22 cellular contexts compared by ENCODE assay signal in the genomic region with DNA sequence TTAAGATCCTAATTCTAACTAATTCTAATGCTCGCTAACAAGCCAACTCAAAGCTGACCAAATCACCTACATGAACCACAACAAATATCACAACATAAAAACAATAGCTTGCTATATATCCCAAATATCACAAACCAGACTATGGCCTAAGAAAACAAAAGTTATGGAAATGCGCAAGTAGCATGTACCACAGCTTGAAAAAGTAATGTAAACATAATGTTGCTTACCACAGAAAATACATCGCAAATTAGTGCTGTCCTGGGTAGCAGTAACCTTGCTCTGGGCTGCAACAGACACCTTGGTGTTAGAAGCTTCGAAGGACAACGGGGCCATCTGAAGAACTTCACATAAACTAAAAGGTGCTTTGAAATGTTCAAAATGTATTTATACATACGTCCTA.
"Had no signal": no experiment of that assay in that cellular context is flagged by ENCODE, and none has a peak within 500 bp of the region (broad histone marks: within the 10 kb centered on the region; RNA-seq: fewer than 3 reads in every experiment).

No MANE protein-coding gene starts in this region.

- FAIRE-seq: kidney had no signal

- ATAC-seq: left cardiac atrium; left ventricle myocardium superior; naive thymus-derived CD4-positive, alpha-beta T cell had no signal

- H3K27ac ChIP-seq: hepatocyte, ovary, right atrium auricular region, sigmoid colon, skin epidermis, stomach, thoracic aorta, transverse colon had no signal

- H3K36me3 ChIP-seq: ovary, right atrium auricular region, sigmoid colon, thoracic aorta, transverse colon had no signal

- H3K4me3 Mint-ChIP-seq: naive thymus-derived CD4-positive, alpha-beta T cell; neural crest cell had no signal

- H3K4me2 ChIP-seq: hepatocyte had no signal

- H3K36me3 Mint-ChIP-seq: naive thymus-derived CD4-positive, alpha-beta T cell had no signal

- H3K9me3 Mint-ChIP-seq: naive thymus-derived CD4-positive, alpha-beta T cell; neural crest cell had no signal

- H3K27ac Mint-ChIP-seq: naive thymus-derived CD4-positive, alpha-beta T cell had no signal

- H3K4me1 Mint-ChIP-seq: naive thymus-derived CD4-positive, alpha-beta T cell had no signal

- H3K9me3 ChIP-seq: ovary, right atrium auricular region, sigmoid colon, stomach, thoracic aorta, transverse colon had no signal

- DNase-seq: effector memory CD4-positive, alpha-beta T cell; foreskin melanocyte; head of caudate nucleus; kidney; left cardiac atrium; left ventricle myocardium superior; mesenchymal stem cell; midbrain; naive thymus-derived CD4-positive, alpha-beta T cell; nucleus accumbens; ovary; sigmoid colon; stimulated activated naive CD4-positive, alpha-beta T cell; stomach; substantia nigra; transverse colon had no signal

- H3K4me3 ChIP-seq: hepatocyte, lung, ovary, right atrium auricular region, sigmoid colon, skin epidermis, stomach, thoracic aorta, transverse colon had no signal

- H2AFZ ChIP-seq: hepatocyte had no signal

- H3K27me3 ChIP-seq: hepatocyte, ovary, right atrium auricular region, sigmoid colon, stomach, transverse colon had no signal
